ENCODE assay signal across 25 cellular contexts in genomic region chr19:58086825-58087710, GRCh38. TPM values are rescaled to one million over a fixed set of nuclear protein-coding genes. Genes with fewer than 3 reads are reported as not detected.
DNase-seq lines count a peak whose midpoint lies in the region; FAIRE-seq and TF ChIP-seq lines count a peak whose summit lies in the region.
"Had no signal": no experiment of that assay in that cellular context is flagged by ENCODE, and none has a peak within 500 bp of the region (broad histone marks: within the 10 kb centered on the region; RNA-seq: fewer than 3 reads in every experiment).

No MANE protein-coding gene starts in this region.

- H3K4ac ChIP-seq in H1 (replicated peaks; ENCODE audit: insufficient read length, low read depth, low read length) (no peak overlapping the region), mesenchymal stem cell (ENCODE audit: low read depth in 1 of 2, low read length in 2 of 2) (no peak overlapping the region), trophoblast cell (ENCODE audit: low read depth, low read length) (no peak overlapping the region)

- no peak overlapping the region for H2BK12ac ChIP-seq in H1 (ENCODE audit: low read depth, low read length)
- no peak overlapping the region for H2BK12ac ChIP-seq in mesenchymal stem cell (ENCODE audit: low read length in 2 of 2)
- H2BK12ac ChIP-seq in trophoblast cell (ENCODE audit: low read length) = no peak overlapping the region

- H3K79me1 ChIP-seq in H1 (ENCODE audit: low read depth, low read length) (no peaks in the 10 kb centered on the region), mesenchymal stem cell (replicated peaks; ENCODE audit: low read length, poor library complexity, severe bottlenecking) (no peaks in the 10 kb centered on the region), trophoblast cell (ENCODE audit: low read length) (no peaks in the 10 kb centered on the region)

- no peak overlapping the region for H2AK5ac ChIP-seq in H1 (ENCODE audit: low read depth, low read length)
- no peak overlapping the region for H2AK5ac ChIP-seq in mesenchymal stem cell (ENCODE audit: low read length, severe bottlenecking)
- H2AK5ac ChIP-seq in trophoblast cell (ENCODE audit: low read length) = no peak overlapping the region

- 94% methylated on average over 18 of the region's 23 CpGs; no CpG with 5 or more reads in 1 of the 2 experiments for WGBS in H1 (ENCODE audit: extremely low coverage in 1 of 2, insufficient coverage in 1 of 2, insufficient read length in 1 of 2, insufficient replicate concordance in 2 of 2, low coverage in 1 of 2, low lambda C conversion rate in 2 of 2, missing lambda C conversion rate in 1 of 2), 2 experiments
- 96% methylated on average over 21 of the region's 23 CpGs for WGBS in mesenchymal stem cell
- WGBS in trophoblast cell (ENCODE audit: extremely low coverage, insufficient coverage, insufficient read length) = no CpG with 5 or more reads among the region's 23 CpGs

- H2AFZ ChIP-seq in H1 (ENCODE audit: low read length) (no peak overlapping the region), mesenchymal stem cell (ENCODE audit: low read depth, low read length) (no peak overlapping the region), trophoblast cell (ENCODE audit: insufficient read depth, low read length, poor library complexity) (no peak overlapping the region)
- H2AFZ ChIP-seq: GM23248 had no signal

- no peak overlapping the region for H3K4me3 ChIP-seq in H7 (ENCODE audit: insufficient read depth, low read depth, low read length)
- no peak overlapping the region for H3K4me3 ChIP-seq in H1 (ENCODE audit: extremely low read depth in 1 of 4, insufficient read depth in 2 of 4, low read depth in 3 of 4, low read length in 4 of 4)
- H3K4me3 ChIP-seq in mesenchymal stem cell (ENCODE audit: insufficient read depth in 1 of 2, low read depth in 1 of 2, low read length in 2 of 2) = no peak overlapping the region
- H3K4me3 ChIP-seq in trophoblast cell (ENCODE audit: low read depth, low read length) = no peak overlapping the region
- H3K4me3 ChIP-seq: BLaER1, GM12878, GM23248, HAP-1 had no signal

- H3K18ac ChIP-seq in H1 (ENCODE audit: extremely low read depth, low read length) (no peak overlapping the region), mesenchymal stem cell (ENCODE audit: low read depth in 1 of 2, low read length in 2 of 2) (no peak overlapping the region), trophoblast cell (ENCODE audit: low read length) (no peak overlapping the region)

- POLR2A ChIA-PET in H1 (lab: Charles Lee; ENCODE audit: partially characterized antibody) = interaction anchor here (0.6 to 4.4 kb wide), 7 partner anchors 8 to 149 kb away, joined by 3 to 19 read pairs (median 6); partner anchors contain the start of gene ZSCAN18

- 0 out of 3 replicates have a peak, but pooled peaks of 1 of the 2 experiments have one; percentile 21 for TF ChIP-seq POLR2A in H1 (IDR thresholded peaks at IDR 0.05; ENCODE audit: control extremely low read depth in 1 of 2, low read depth in 2 of 2, low read length in 2 of 2)

- no peak for FAIRE-seq in H1 (lab: Jason Lieb, UNC)
- FAIRE-seq: GM12878, GM19239 had no signal

- H3K79me2 ChIP-seq in H1 (ENCODE audit: control insufficient read depth in 1 of 2, insufficient read depth in 2 of 2, low read length in 2 of 2) = no peaks in the 10 kb centered on the region
- H3K79me2 ChIP-seq in trophoblast cell (ENCODE audit: control insufficient read depth, insufficient read depth, low read length, poor library complexity) = no peaks in the 10 kb centered on the region

- CTCF ChIA-PET in H1 (lab: Charles Lee; ENCODE audit: partially characterized antibody) = interaction anchor here (0.7 kb wide), 1 partner anchor 32 kb away, joined by 3 read pairs; no protein-coding TSS in a partner anchor

- H4K8ac ChIP-seq in H1 (ENCODE audit: extremely low read depth, insufficient read depth, low read length) (peak overlapping the region; percentile 65; the same call in 1 of the 2 replicates), mesenchymal stem cell (ENCODE audit: low read length) (no peak overlapping the region), trophoblast cell (ENCODE audit: low read depth, low read length) (no peak overlapping the region)

- H3K56ac ChIP-seq in H1 (replicated peaks; ENCODE audit: insufficient read length, low read depth, low read length) = no peak overlapping the region

- no peak overlapping the region for H4K5ac ChIP-seq in H1 (ENCODE audit: insufficient read length, low read depth, low read length)

- no peak overlapping the region for H3K27ac ChIP-seq in H1 (ENCODE audit: low read depth, low read length)
- H3K27ac ChIP-seq in mesenchymal stem cell (ENCODE audit: low read length, poor library complexity, severe bottlenecking) = no peak overlapping the region
- no peak overlapping the region for H3K27ac ChIP-seq in trophoblast cell (ENCODE audit: low read depth, low read length)
- H3K27ac ChIP-seq: BLaER1, C4-2B, GM23248 had no signal

- H3K4me1 ChIP-seq in H1 (replicated peaks in 1 of 4; ENCODE audit: control insufficient read depth in 3 of 4, insufficient read depth in 4 of 4, low read length in 3 of 4) = 0 out of 7 replicates have a peak, but pooled peaks cover 0 to 2% (median 0%) of the 10 kb centered on the region in 4 experiments
- H3K4me1 ChIP-seq in mesenchymal stem cell (ENCODE audit: control insufficient read depth, insufficient read depth, low read depth, low read length) = no peaks in the 10 kb centered on the region
- no peaks in the 10 kb centered on the region for H3K4me1 ChIP-seq in trophoblast cell (ENCODE audit: control insufficient read depth in 1 of 2, insufficient read depth in 2 of 2, low read length in 2 of 2)
- H3K4me1 ChIP-seq: BLaER1, Caco-2, HAP-1 had no signal

- no peak for TF ChIP-seq RAD21 in H1 (IDR thresholded peaks at IDR 0.05 in 1 of 2, conservative IDR thresholded peaks at IDR 0.05 in 1 of 2; ENCODE audit: low read depth in 2 of 2, low read length in 2 of 2)

- H2BK5ac ChIP-seq in H1 (ENCODE audit: low read depth, low read length) (no peak overlapping the region), mesenchymal stem cell (ENCODE audit: low read depth, low read length, poor library complexity, severe bottlenecking) (no peak overlapping the region), trophoblast cell (ENCODE audit: low read depth, low read length, poor library complexity) (no peak overlapping the region)

- H3K4me2 ChIP-seq in H1 (ENCODE audit: insufficient read depth in 1 of 2, low read depth in 2 of 2, low read length in 2 of 2) (no peak overlapping the region), mesenchymal stem cell (ENCODE audit: low read length, poor library complexity, severe bottlenecking) (no peak overlapping the region), trophoblast cell (ENCODE audit: low read length) (no peak overlapping the region)
- H3K4me2 ChIP-seq: BLaER1 had no signal

- H3K23me2 ChIP-seq in H1 (ENCODE audit: low read depth, low read length) = no peaks in the 10 kb centered on the region

- H3K14ac ChIP-seq in H1 (ENCODE audit: insufficient read length) (no peak overlapping the region), mesenchymal stem cell (ENCODE audit: low read length in 2 of 2) (no peak overlapping the region), trophoblast cell (ENCODE audit: low read length) (no peak overlapping the region)

- H2BK15ac ChIP-seq in H1 (ENCODE audit: low read length) = no peak overlapping the region
- no peak overlapping the region for H2BK15ac ChIP-seq in mesenchymal stem cell (ENCODE audit: low read depth, poor library complexity, severe bottlenecking)

- H2BK120ac ChIP-seq in H1 (replicated peaks; ENCODE audit: low read depth, low read length) (no peak overlapping the region), mesenchymal stem cell (ENCODE audit: low read depth, low read length) (no peak overlapping the region), trophoblast cell (ENCODE audit: insufficient read depth, low read length, poor library complexity) (no peak overlapping the region)

- H3K9me3 ChIP-seq in H1 (ENCODE audit: insufficient read depth in 2 of 2, low read depth in 1 of 2, low read length in 1 of 2) = no peaks in the 10 kb centered on the region; a peak in 1 of 4 replicates
- peaks cover 54% of the 10 kb centered on the region for H3K9me3 ChIP-seq in mesenchymal stem cell (ENCODE audit: control insufficient read depth, low read length)
- peaks cover 21% of the 10 kb centered on the region for H3K9me3 ChIP-seq in trophoblast cell (ENCODE audit: insufficient read depth, low read depth, low read length)
- H3K9me3 ChIP-seq: HAP-1 had no signal

- H3K27me3 ChIP-seq in H7 (ENCODE audit: control insufficient read depth, insufficient read depth, low read length) (no peaks in the 10 kb centered on the region), H1 (replicated peaks in 1 of 4; ENCODE audit: control insufficient read depth in 3 of 4, extremely low read depth in 1 of 4, insufficient read depth in 3 of 4, low read length in 3 of 4) (no peaks in the 10 kb centered on the region), mesenchymal stem cell (ENCODE audit: control insufficient read depth in 1 of 2, insufficient read depth in 1 of 2, low read length in 2 of 2) (no peaks in the 10 kb centered on the region), trophoblast cell (ENCODE audit: insufficient read depth, low read length) (no peaks in the 10 kb centered on the region)
- H3K27me3 ChIP-seq: BLaER1 had no signal

- no peak overlapping the region for H2BK20ac ChIP-seq in H1 (ENCODE audit: low read length)

- no peak overlapping the region for H3K9ac ChIP-seq in H1 (replicated peaks in 1 of 4; ENCODE audit: extremely low read depth in 1 of 4, low read depth in 3 of 4, low read length in 3 of 4)
- no peak overlapping the region for H3K9ac ChIP-seq in mesenchymal stem cell (ENCODE audit: low read length)
- H3K9ac ChIP-seq in trophoblast cell (ENCODE audit: low read length) = no peak overlapping the region
- H3K9ac ChIP-seq: BLaER1, GM23248 had no signal

- H4K91ac ChIP-seq in H1 (replicated peaks; ENCODE audit: insufficient read length, low read length) (no peak overlapping the region), mesenchymal stem cell (ENCODE audit: low read length) (peak overlapping the region; percentile 34), trophoblast cell (ENCODE audit: low read depth, low read length) (no peak overlapping the region)

- peak overlapping the region; percentile 58 for H4K12ac ChIP-seq in trophoblast cell (ENCODE audit: low read depth, low read length)

- DNase-seq in H7 (peak; percentile 28), H1 (ENCODE audit: low read depth in 1 of 2, low spot score in 2 of 2) (no peak), mesenchymal stem cell (no peak), trophoblast cell (no peak), retina (no peak), ecto neural progenitor cell (ENCODE audit: low spot score) (no peak), DMS53 treated with DMSO at 0.1 percent for 48 hours (lab: John Stamatoyannopoulos, UW; ENCODE audit: unreplicated experiment) (no peak)
- no peak for DNase-seq in activated CD4-positive, CD25-positive, alpha-beta regulatory T cell (lab: John Stamatoyannopoulos, UW)
- DNase-seq: Caco-2; CD4-positive, CD25-positive, alpha-beta regulatory T cell; CD8-positive, alpha-beta T cell; DMS153; DMS79; EL; GDM1; GM23248; HFFc6 had no signal

- no peak for TF ChIP-seq EP300 in H1 (IDR thresholded peaks at IDR 0.05; ENCODE audit: borderline replicate concordance in 1 of 2, low read depth in 2 of 2, low read length in 2 of 2)

- H3K23ac ChIP-seq in H1 (ENCODE audit: insufficient read length) (no peak overlapping the region), mesenchymal stem cell (ENCODE audit: low read length in 2 of 2) (no peak overlapping the region), trophoblast cell (ENCODE audit: low read length) (no peak overlapping the region)

- H3K36me3 ChIP-seq in H7 (replicated peaks; ENCODE audit: control insufficient read depth, insufficient read depth, low read length) (no peaks in the 10 kb centered on the region; the same call in 1 of the 2 replicates), H1 (ENCODE audit: control insufficient read depth in 2 of 4, insufficient read depth in 4 of 4, low read length in 3 of 4) (peaks cover 2 to 34% (median 16%) of the 10 kb centered on the region in 4 experiments; a peak in 7 of 8 replicates), mesenchymal stem cell (ENCODE audit: control insufficient read depth in 1 of 2, insufficient read depth in 2 of 2, low read depth in 1 of 2, low read length in 2 of 2) (peaks cover 35 to 66% of the 10 kb centered on the region in 2 experiments), trophoblast cell (ENCODE audit: control insufficient read depth in 1 of 2, insufficient read depth in 2 of 2, low read length in 2 of 2) (peaks cover 46 to 51% of the 10 kb centered on the region in 2 experiments)
- H3K36me3 ChIP-seq: HAP-1 had no signal

- no peak for TF ChIP-seq CTCF in H1 (IDR thresholded peaks at IDR 0.05; ENCODE audit: control extremely low read depth in 1 of 3, insufficient read depth in 1 of 3, low read depth in 1 of 3, low read length in 3 of 3)

- H4K20me1 ChIP-seq in H1 (replicated peaks in 1 of 2; ENCODE audit: control insufficient read depth in 1 of 2, insufficient read depth in 2 of 2, low read length in 2 of 2) = peaks cover 0 to 3% of the 10 kb centered on the region in 2 experiments
- H4K20me1 ChIP-seq: BLaER1 had no signal

RNA-seq across cellular contexts. Expression of gene ZSCAN18, which starts 11.0 kb away (rescaled TPM):
- total RNA-seq in H7 (2014; rRNA removed; shearing (Covaris generic)) = 9.2 and 16.0 TPM in 2 replicates
- total RNA-seq in H1 (2021; fragmentation: NEBNext Ultra II Directional; extraction: Animal tissue kit (Norgen Biotek cat#: 25700)) = 37.0 and 37.6 TPM in 2 replicates
- polyA plus RNA-seq in H1 (2011; rRNA removed) = 41.4 and 64.7 TPM in 2 replicates
- polyA plus RNA-seq in H1 (2011; cell fraction: cytosol; rRNA removed) = 58.3 TPM
- 111 TPM for polyA plus RNA-seq in H1 (2011; cell fraction: nucleus; rRNA removed)
- polyA plus RNA-seq in H1 (2012, experiment 1 of 2) = 41.5 to 51.6 TPM (median 46.0 TPM) in 4 replicates
- 31.0 TPM for polyA plus RNA-seq in H1 (2012, experiment 2 of 2)
- 29.8 TPM for polyA plus RNA-seq in H1 (2013, experiment 1 of 2)
- 27.0 TPM for polyA plus RNA-seq in H1 (2013, experiment 2 of 2)
- 18.1 and 18.4 TPM in 2 replicates for polyA minus RNA-seq in H1 (2011; rRNA and poly(A)+ RNA removed)
- polyA minus RNA-seq in H1 (2011; cell fraction: cytosol; rRNA and poly(A)+ RNA removed) = 29.7 TPM
- 44.2 TPM for polyA minus RNA-seq in H1 (2011; cell fraction: nucleus; rRNA and poly(A)+ RNA removed)
- 23.0 TPM for polyA plus RNA-seq in mesenchymal stem cell (2013, experiment 1 of 2)
- polyA plus RNA-seq in mesenchymal stem cell (2013, experiment 2 of 2) = 23.2 TPM
- 23.5 and 25.9 TPM in 2 replicates for polyA plus RNA-seq in trophoblast cell (2013)
- total RNA-seq: Caco-2 had no signal

RNA-seq across cellular contexts. Expression of gene ZNF135, which starts 28.0 kb away (rescaled TPM):
- 0.07 TPM in 1 of 2 replicates, not detected in the other for total RNA-seq in H7 (2014; rRNA removed; shearing (Covaris generic))
- 5.2 and 5.3 TPM in 2 replicates for total RNA-seq in H1 (2021; fragmentation: NEBNext Ultra II Directional; extraction: Animal tissue kit (Norgen Biotek cat#: 25700))
- polyA plus RNA-seq in H1 (2011; rRNA removed) = 6.9 and 7.9 TPM in 2 replicates
- 9.2 TPM for polyA plus RNA-seq in H1 (2011; cell fraction: cytosol; rRNA removed)
- 26.8 TPM for polyA plus RNA-seq in H1 (2011; cell fraction: nucleus; rRNA removed)
- 5.1 to 6.2 TPM (median 5.3 TPM) in 4 replicates for polyA plus RNA-seq in H1 (2012, experiment 1 of 2)
- polyA plus RNA-seq in H1 (2012, experiment 2 of 2) = 0.51 TPM
- polyA plus RNA-seq in H1 (2013, experiment 1 of 2) = 4.7 TPM
- 4.2 TPM for polyA plus RNA-seq in H1 (2013, experiment 2 of 2)
- polyA minus RNA-seq in H1 (2011; rRNA and poly(A)+ RNA removed) = 17.9 and 23.2 TPM in 2 replicates
- 7.2 TPM for polyA minus RNA-seq in H1 (2011; cell fraction: cytosol; rRNA and poly(A)+ RNA removed)
- 19.7 TPM for polyA minus RNA-seq in H1 (2011; cell fraction: nucleus; rRNA and poly(A)+ RNA removed)
- 1.2 TPM for polyA plus RNA-seq in mesenchymal stem cell (2013, experiment 1 of 2)
- 1.2 TPM for polyA plus RNA-seq in mesenchymal stem cell (2013, experiment 2 of 2)
- polyA plus RNA-seq in trophoblast cell (2013) = 2.9 and 3.0 TPM in 2 replicates
- total RNA-seq: A172, Caco-2, GM12878, H4 had no signal

RNA-seq across cellular contexts. Expression of gene ZSCAN1, which starts 53.2 kb away (rescaled TPM):
- not detected in 2 replicates for total RNA-seq in H7 (2014; rRNA removed; shearing (Covaris generic))
- total RNA-seq in H1 (2021; fragmentation: NEBNext Ultra II Directional; extraction: Animal tissue kit (Norgen Biotek cat#: 25700)) = 0.69 and 1.2 TPM in 2 replicates
- polyA plus RNA-seq in H1 (2011; rRNA removed) = 4.3 and 6.4 TPM in 2 replicates
- 3.3 TPM for polyA plus RNA-seq in H1 (2011; cell fraction: cytosol; rRNA removed)
- polyA plus RNA-seq in H1 (2011; cell fraction: nucleus; rRNA removed) = 5.8 TPM
- polyA plus RNA-seq in H1 (2012, experiment 1 of 2) = 1.4 to 3.3 TPM (median 1.8 TPM) in 4 replicates
- polyA plus RNA-seq in H1 (2012, experiment 2 of 2) = 1.4 TPM
- polyA plus RNA-seq in H1 (2013, experiment 1 of 2) = 2.5 TPM
- polyA plus RNA-seq in H1 (2013, experiment 2 of 2) = 1.8 TPM
- polyA minus RNA-seq in H1 (2011; rRNA and poly(A)+ RNA removed) = not detected in 2 replicates
- polyA minus RNA-seq in H1 (2011; cell fraction: cytosol; rRNA and poly(A)+ RNA removed) = not detected
- polyA minus RNA-seq in H1 (2011; cell fraction: nucleus; rRNA and poly(A)+ RNA removed) = 1.7 TPM
- polyA plus RNA-seq in mesenchymal stem cell (2013, experiment 1 of 2) = 0.39 TPM
- 0.49 TPM for polyA plus RNA-seq in mesenchymal stem cell (2013, experiment 2 of 2)
- 0.74 and 1.1 TPM in 2 replicates for polyA plus RNA-seq in trophoblast cell (2013)
- total RNA-seq: A172; B cell; Caco-2; CD4-positive, CD25-positive, alpha-beta regulatory T cell; CD8-positive, alpha-beta T cell; GM12878; GM23248; H4; HFFc6 had no signal
- polyA plus RNA-seq: CD4-positive, CD25-positive, alpha-beta regulatory T cell; GM12878 had no signal
